Comparison of ENCODE assay signal across 8 cellular contexts in genomic region chr1:153617677-153618076, GRCh38. TPM values are rescaled to one million over a fixed set of nuclear protein-coding genes. Genes with fewer than 3 reads are reported as not detected.
A peak's percentile ranks its signal among the peaks of the same experiment; 100 is the strongest.
DNase-seq lines count a peak whose midpoint lies in the region; ATAC-seq and TF ChIP-seq lines count a peak whose summit lies in the region.

No MANE protein-coding gene starts in this region.

- in situ Hi-C loops in brain microvascular endothelial cell (cut with HindIII; ENCODE audit: low pct_ligation_motif_present, low sequenced_read_pairs) = no loop called here

- H3K4me3 Mint-ChIP-seq in neural crest cell = no peak overlapping the region

- no peak overlapping the region for H3K27ac ChIP-seq in DND-41 (ENCODE audit: low read length)
- H3K27ac ChIP-seq in dorsolateral prefrontal cortex = peak overlapping the region in 7 of 59 donors; percentile 25 to 73 (median 39)
- no peak overlapping the region for H3K27ac ChIP-seq in brain microvascular endothelial cell

- H3K27me3 ChIP-seq in DND-41 (ENCODE audit: insufficient read depth, low read length, poor library complexity) = no peaks in the 10 kb centered on the region
- no peaks in the 10 kb centered on the region for H3K27me3 ChIP-seq in dorsolateral prefrontal cortex
- no peaks in the 10 kb centered on the region for H3K27me3 ChIP-seq in brain microvascular endothelial cell (replicated peaks)

- peak overlapping the region; percentile 35 for H3K27ac Mint-ChIP-seq in neural crest cell (ENCODE audit: unreplicated experiment)

- TF ChIP-seq CTCF in DND-41 (IDR thresholded peaks at IDR 0.05; ENCODE audit: borderline replicate concordance, extremely low read depth, low read length, poor library complexity, severe bottlenecking) (peak; percentile 63), dorsolateral prefrontal cortex (IDR thresholded peaks at IDR 0.05 in 54 of 56, conservative IDR thresholded peaks at IDR 0.05 in 2 of 56; ENCODE audit: low read depth in 1 of 56, partially characterized antibody in 56 of 56) (peak in 44 of 56 donors; percentile 26 to 81 (median 54)), neural crest cell (conservative IDR thresholded peaks at IDR 0.05) (peak; percentile 63), brain microvascular endothelial cell (IDR thresholded peaks at IDR 0.05; ENCODE audit: low read depth, low read length, missing control alignments) (no peak)

- no peaks in the 10 kb centered on the region for H3K9me3 Mint-ChIP-seq in neural crest cell

- H3K4me1 ChIP-seq in DND-41 (ENCODE audit: insufficient read depth, low read length) = no peaks in the 10 kb centered on the region

- DNase-seq in A172 (ENCODE audit: low spot score) (peak; percentile 62), DND-41 (peak; percentile 53), T-helper 2 cell (peak in 3 of 5 experiments; percentile 34 to 69 (median 47)), dorsolateral prefrontal cortex (peak in 5 of 10 donors; percentile 39 to 74 (median 55)), neural crest cell (ENCODE audit: low read depth, low spot score) (peak; percentile 49), brain microvascular endothelial cell (no peak), medulla oblongata (ENCODE audit: extremely low spot score) (no peak)

- H2AFZ ChIP-seq in DND-41 (ENCODE audit: low read depth, low read length) = 0 out of 2 replicates have a peak overlapping the region, but pooled peaks have one; percentile 17

- no peaks in the 10 kb centered on the region for H3K36me3 Mint-ChIP-seq in neural crest cell (ENCODE audit: low read depth)

- no peaks in the 10 kb centered on the region for H3K9me3 ChIP-seq in DND-41 (ENCODE audit: insufficient read depth, low read length, severe bottlenecking)

- no peak overlapping the region for H3K9ac ChIP-seq in DND-41 (ENCODE audit: low read depth, low read length)

- peaks cover 5% of the 10 kb centered on the region for H3K4me1 Mint-ChIP-seq in neural crest cell

- H3K4me3 ChIP-seq in DND-41 (ENCODE audit: low read depth in 1 of 2, low read length in 2 of 2) (no peak overlapping the region), dorsolateral prefrontal cortex (no peak overlapping the region), brain microvascular endothelial cell (ENCODE audit: low read depth, low read length) (no peak overlapping the region)

- ATAC-seq in DND-41 (ENCODE audit: insufficient read depth, low read depth) = peak; percentile 83
- peak; percentile 73 for ATAC-seq in HG03135 (IDR thresholded peaks at IDR 0.05; ENCODE audit: unreplicated experiment)

- H3K4me2 ChIP-seq in DND-41 (ENCODE audit: insufficient read depth, low read length) = no peak overlapping the region

- H3K79me2 ChIP-seq in DND-41 (ENCODE audit: insufficient read depth, low read length) = no peaks in the 10 kb centered on the region

- no peaks in the 10 kb centered on the region for H3K27me3 Mint-ChIP-seq in neural crest cell (ENCODE audit: low read depth)

- H4K20me1 ChIP-seq in DND-41 (ENCODE audit: insufficient read depth, low read length) = no peaks in the 10 kb centered on the region; the same call in 1 of the 2 replicates

- intact Hi-C loops in dorsolateral prefrontal cortex (cut with DNase I) = loop anchor here in 1 of 2 donors (5.0 kb wide), 1 partner anchor 45 kb away; no protein-coding TSS in a partner anchor

- H3K36me3 ChIP-seq in DND-41 (ENCODE audit: insufficient read depth, low read length) = no peaks in the 10 kb centered on the region
- peaks cover 28% of the 10 kb centered on the region for H3K36me3 ChIP-seq in brain microvascular endothelial cell (replicated peaks)

RNA-seq across cellular contexts. Expression of gene S100A14, which starts 1.6 kb away (rescaled TPM):
- 0.17 TPM in 1 of 2 replicates, not detected in the other for total RNA-seq in A172 (2014; rRNA removed; shearing (Covaris generic))
- 1 to 10 TPM in 23 of 120 experiments, under 1 TPM in 30, not detected in 67; 0.36 to 2.9 (median 0.96) TPM for total RNA-seq in dorsolateral prefrontal cortex
- total RNA-seq in neural crest cell = not detected in 2 replicates

RNA-seq across cellular contexts. Expression of gene S100A16, which starts 4.7 kb away (rescaled TPM):
- total RNA-seq in A172 (2014; rRNA removed; shearing (Covaris generic)) = 726 and 852 TPM in 2 replicates
- total RNA-seq in dorsolateral prefrontal cortex = 10 to 100 TPM; 17.4 to 84.9 (median 28.3) TPM
- 5.3 and 7.1 TPM in 2 replicates for total RNA-seq in neural crest cell

RNA-seq across cellular contexts. Expression of gene S100A13, which starts 9.6 kb away (rescaled TPM):
- total RNA-seq in A172 (2014; rRNA removed; shearing (Covaris generic)) = 116 and 160 TPM in 2 replicates
- 100 to 1,000 TPM in 56 of 120 experiments, 10 to 100 TPM in 64; 52.0 to 204 (median 98.7) TPM for total RNA-seq in dorsolateral prefrontal cortex
- 30.2 and 33.7 TPM in 2 replicates for total RNA-seq in neural crest cell

RNA-seq across cellular contexts. Expression of gene S100A1, which starts 10.6 kb away (rescaled TPM):
- total RNA-seq in A172 (2014; rRNA removed; shearing (Covaris generic)) = 0.46 and 2.8 TPM in 2 replicates
- total RNA-seq in dorsolateral prefrontal cortex = 100 to 1,000 TPM; 162 to 726 (median 281) TPM
- total RNA-seq in neural crest cell = not detected in 2 replicates

RNA-seq across cellular contexts. Expression of gene CHTOP, which starts 16.2 kb away (rescaled TPM):
- total RNA-seq in A172 (2014; rRNA removed; shearing (Covaris generic)) = 49.0 and 60.8 TPM in 2 replicates
- total RNA-seq in dorsolateral prefrontal cortex (100 to 1,000 TPM in 1 of 120 experiments, 10 to 100 TPM in 119; 62.0 to 109 (median 76.4) TPM), neural crest cell (132 and 136 TPM in 2 replicates)

Comparison
In these comparisons a context has a peak if more than half of its experiments do, and no peak if none do; other contexts are left out.
1. DNase-seq: peak in A172 (single experiment), DND-41 (single experiment), T-helper 2 cell (3 of 5) and neural crest cell (single experiment); none in brain microvascular endothelial cell (single experiment) and medulla oblongata (single experiment).